In the genomic region with DNA sequence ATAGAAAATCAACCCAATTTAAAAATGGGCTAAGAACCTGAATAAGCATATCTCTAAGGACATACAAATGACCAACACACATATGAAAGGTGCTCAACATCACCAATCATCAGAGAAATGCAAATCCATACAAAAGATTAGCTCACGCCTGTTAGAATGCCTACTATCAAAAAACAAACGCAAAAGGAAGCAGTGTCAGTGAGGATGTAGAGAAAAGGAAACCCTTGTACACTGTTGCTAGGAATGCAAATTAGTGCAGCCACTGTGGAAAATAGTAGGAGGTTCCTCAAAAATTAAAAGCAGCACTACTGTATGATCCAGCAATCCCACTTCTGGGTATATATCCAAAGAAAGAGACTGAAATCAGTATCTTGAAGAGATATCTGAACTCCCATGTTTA, we compare ENCODE assay signal across 19 cellular contexts.
"Had no signal": no experiment of that assay in that cellular context is flagged by ENCODE, and none has a peak within 500 bp of the region (broad histone marks: within the 10 kb centered on the region; RNA-seq: fewer than 3 reads in every experiment).

No MANE protein-coding gene starts in this region.

- H3K27ac Mint-ChIP-seq: activated T-helper 2 cell treated with anti-CD3 and anti-CD28 coated beads, Interferon-gamma antibody, Interleukin-2, Interleukin-4, amounts not matched to agents 10 μg/mL and 5 μg/mL and 100 μg/mL, durations not matched to agents 14 hours and 24 hours and 36 hours; brain; dendritic cell treated with granulocyte-macrophage colony-stimulating factor and Interleukin-4, amounts not matched to agents 40 ng/mL and 50 ng/mL, for 4 days; progenitor cell of endocrine pancreas; stimulated activated naive CD8-positive, alpha-beta T cell treated with anti-CD3 and anti-CD28 coated beads, Interleukin-15, Interleukin-2, amounts not matched to agents 100 ng/mL and 50 ng/mL, for 24 hours had no signal

- H3K4me3 ChIP-seq: left ventricle myocardium inferior, suprapubic skin, tibial nerve had no signal

- H3K9me3 ChIP-seq: left ventricle myocardium inferior, suprapubic skin, tibial nerve had no signal

- H3K9me3 Mint-ChIP-seq: activated T-cell treated with anti-CD3 and anti-CD28 coated beads, Interleukin-2, amount 50 U/mL, for 24 hours; activated T-helper 2 cell treated with anti-CD3 and anti-CD28 coated beads, Interferon-gamma antibody, Interleukin-2, Interleukin-4, amounts not matched to agents 10 μg/mL and 5 μg/mL and 100 μg/mL, durations not matched to agents 14 hours and 24 hours and 36 hours; brain; dendritic cell treated with granulocyte-macrophage colony-stimulating factor and Interleukin-4, amounts not matched to agents 40 ng/mL and 50 ng/mL, for 4 days; natural killer cell treated with Interleukin-12 subunit alpha and Interleukin-12 subunit beta and Interleukin-15 and Interleukin-18, amount 100 ng/mL, for 72 hours; stimulated activated naive CD8-positive, alpha-beta T cell treated with anti-CD3 and anti-CD28 coated beads, Interleukin-15, Interleukin-2, amounts not matched to agents 100 ng/mL and 50 ng/mL, for 24 hours had no signal

- DNase-seq: activated CD4-positive, alpha-beta T cell treated with anti-CD3 and anti-CD28 coated beads, Interleukin-2, amount 50 U/mL, for 1 hour; activated CD4-positive, CD25-positive, alpha-beta regulatory T cell treated with anti-CD3 and anti-CD28 coated beads, Interleukin-2, amount 50 U/mL, for 72 hours; activated CD8-positive, alpha-beta memory T cell treated with anti-CD3 and anti-CD28 coated beads, Interleukin-2, amount 50 U/mL, for 4 hours; activated naive CD4-positive, alpha-beta T cell; aorta; effector CD8-positive, alpha-beta T cell; foreskin keratinocyte; left ventricle myocardium inferior; SW 1271; WERI-Rb-1 had no signal

- H3K36me3 Mint-ChIP-seq: brain; natural killer cell treated with Interleukin-12 subunit alpha and Interleukin-12 subunit beta and Interleukin-15 and Interleukin-18, amount 100 ng/mL, for 72 hours had no signal

- H3K27me3 ChIP-seq: foreskin keratinocyte, suprapubic skin, tibial nerve had no signal

- H3K4me3 Mint-ChIP-seq: brain; dendritic cell treated with granulocyte-macrophage colony-stimulating factor and Interleukin-4, amounts not matched to agents 40 ng/mL and 50 ng/mL, for 4 days had no signal

- H3K27me3 Mint-ChIP-seq: activated T-cell treated with anti-CD3 and anti-CD28 coated beads, Interleukin-2, amount 50 U/mL, for 24 hours; brain; dendritic cell treated with granulocyte-macrophage colony-stimulating factor and Interleukin-4, amounts not matched to agents 40 ng/mL and 50 ng/mL, for 4 days; natural killer cell treated with Interleukin-12 subunit alpha and Interleukin-12 subunit beta and Interleukin-15 and Interleukin-18, amount 100 ng/mL, for 72 hours; progenitor cell of endocrine pancreas; stimulated activated naive CD8-positive, alpha-beta T cell treated with anti-CD3 and anti-CD28 coated beads, Interleukin-15, Interleukin-2, amounts not matched to agents 100 ng/mL and 50 ng/mL, for 24 hours had no signal

- H3K4me1 Mint-ChIP-seq: brain had no signal

- ATAC-seq: foreskin keratinocyte had no signal

- H3K4me1 ChIP-seq: foreskin keratinocyte had no signal

- H3K36me3 ChIP-seq: suprapubic skin, tibial nerve, WERI-Rb-1 had no signal

- H3K27ac ChIP-seq: foreskin keratinocyte, left ventricle myocardium inferior, suprapubic skin, tibial nerve, WERI-Rb-1 had no signal
